In genomic region chr4:73068496-73069337, GRCh38 we compare ENCODE assay signal across 8 cellular contexts. TPM values are rescaled to one million over a fixed set of nuclear protein-coding genes. Genes with fewer than 3 reads are reported as not detected.
A peak's percentile ranks its signal among the peaks of the same experiment; 100 is the strongest.
DNase-seq lines count a peak whose midpoint lies in the region; ATAC-seq and TF ChIP-seq lines count a peak whose summit lies in the region.

No MANE protein-coding gene starts in this region.

- peak overlapping the region; percentile 82 for H2AFZ ChIP-seq in ACC112 (ENCODE audit: low read length, unreplicated experiment)

- H3K36me3 ChIP-seq in ACC112 (ENCODE audit: insufficient read depth, low read length), result 0 out of 2 replicates have a peak, but pooled peaks cover 7% of the 10 kb centered on the region
- peaks cover 0 to 2% of the 10 kb centered on the region in 2 donors for H3K36me3 ChIP-seq in body of pancreas (replicated peaks in 1 of 2; ENCODE audit: insufficient read depth in 1 of 2, low read depth in 2 of 2)

- ATAC-seq in GM18499 (IDR thresholded peaks at IDR 0.05; ENCODE audit: insufficient read depth, unreplicated experiment) (peak; percentile 1), HG03139 (IDR thresholded peaks at IDR 0.05; ENCODE audit: unreplicated experiment) (peak; percentile 2), body of pancreas (peak; percentile 5)
- ATAC-seq in stimulated activated effector memory CD8-positive, alpha-beta T cell treated with anti-CD3 and anti-CD28 coated beads, Interleukin-12 subunit alpha, Interleukin-12 subunit beta, amount 100 ng/mL, for 72 hours, result no peak

- H3K27me3 ChIP-seq in ACC112 (ENCODE audit: insufficient read depth, low read length) (no peaks in the 10 kb centered on the region), body of pancreas (no peaks in the 10 kb centered on the region)

- H3K27ac Mint-ChIP-seq in stimulated activated effector memory CD8-positive, alpha-beta T cell treated with anti-CD3 and anti-CD28 coated beads, Interleukin-12 subunit alpha, Interleukin-12 subunit beta, amount 100 ng/mL, for 72 hours, result peak overlapping the region; percentile 97

- no peak for TF ChIP-seq CTCF in body of pancreas (IDR thresholded peaks at IDR 0.05)

- peaks cover 24% of the 10 kb centered on the region for H3K4me1 Mint-ChIP-seq in stimulated activated effector memory CD8-positive, alpha-beta T cell treated with anti-CD3 and anti-CD28 coated beads, Interleukin-12 subunit alpha, Interleukin-12 subunit beta, amount 100 ng/mL, for 72 hours

- H3K4me3 ChIP-seq in ACC112 (ENCODE audit: low read depth, low read length), result peak overlapping the region; percentile 97
- H3K4me3 ChIP-seq in body of pancreas, result peak overlapping the region; percentile 36 to 65

- peaks cover 13% of the 10 kb centered on the region for H3K4me1 ChIP-seq in ACC112 (ENCODE audit: control insufficient read depth, insufficient read depth, low read length, unreplicated experiment)
- H3K4me1 ChIP-seq in body of pancreas, result peaks cover 22% of the 10 kb centered on the region

- TF ChIP-seq POLR2A in body of pancreas (IDR thresholded peaks at IDR 0.05), result no peak

- no peaks in the 10 kb centered on the region for H3K9me3 Mint-ChIP-seq in stimulated activated effector memory CD8-positive, alpha-beta T cell treated with anti-CD3 and anti-CD28 coated beads, Interleukin-12 subunit alpha, Interleukin-12 subunit beta, amount 100 ng/mL, for 72 hours

- H3K4me3 Mint-ChIP-seq in stimulated activated effector memory CD8-positive, alpha-beta T cell treated with anti-CD3 and anti-CD28 coated beads, Interleukin-12 subunit alpha, Interleukin-12 subunit beta, amount 100 ng/mL, for 72 hours, result peak overlapping the region; percentile 81

- DNase-seq in NOMO-1 treated with DMSO at 0.1 percent for 48 hours (lab: John Stamatoyannopoulos, UW; ENCODE audit: unreplicated experiment), result peak; percentile 47
- DNase-seq in body of pancreas, result peak in 2 of 4 donors; percentile 14 to 19
- peak; percentile 48 for DNase-seq in iris pigment epithelial cell (ENCODE audit: low read depth)
- DNase-seq in stimulated activated effector memory CD8-positive, alpha-beta T cell treated with anti-CD3 and anti-CD28 coated beads, Interleukin-12 subunit alpha, Interleukin-12 subunit beta, amount 100 ng/mL, for 72 hours (ENCODE audit: low spot score in 2 of 2), result peak in 1 of 2 donors; percentile 60
- no peak for DNase-seq in GM19240 (ENCODE audit: insufficient read length, low spot score)

- H3K9me3 ChIP-seq in body of pancreas, result no peaks in the 10 kb centered on the region

- intact Hi-C loops in body of pancreas (cut with DNase I), result no loop called here

- peaks cover 50% of the 10 kb centered on the region for H3K36me3 Mint-ChIP-seq in stimulated activated effector memory CD8-positive, alpha-beta T cell treated with anti-CD3 and anti-CD28 coated beads, Interleukin-12 subunit alpha, Interleukin-12 subunit beta, amount 100 ng/mL, for 72 hours

- H3K27ac ChIP-seq in ACC112 (ENCODE audit: low read depth, low read length), result peak overlapping the region; percentile 85
- H3K27ac ChIP-seq in body of pancreas, result peak overlapping the region; percentile 91 to 97 (median 94)

- 0 to 1% methylated on average over 19 to 27 of the region's 27 CpGs for WGBS in body of pancreas, 2 donors

- peaks cover 29% of the 10 kb centered on the region for H3K79me2 ChIP-seq in ACC112 (ENCODE audit: control insufficient read depth, insufficient read depth, low read length, unreplicated experiment)

RNA-seq across cellular contexts. Expression of gene COX18, which starts 0.8 kb away (rescaled TPM):
- total RNA-seq in body of pancreas, result 10 to 100 TPM; 12.5 to 22.1 TPM
